Comparison of ENCODE assay signal across 8 cellular contexts in the genomic region with DNA sequence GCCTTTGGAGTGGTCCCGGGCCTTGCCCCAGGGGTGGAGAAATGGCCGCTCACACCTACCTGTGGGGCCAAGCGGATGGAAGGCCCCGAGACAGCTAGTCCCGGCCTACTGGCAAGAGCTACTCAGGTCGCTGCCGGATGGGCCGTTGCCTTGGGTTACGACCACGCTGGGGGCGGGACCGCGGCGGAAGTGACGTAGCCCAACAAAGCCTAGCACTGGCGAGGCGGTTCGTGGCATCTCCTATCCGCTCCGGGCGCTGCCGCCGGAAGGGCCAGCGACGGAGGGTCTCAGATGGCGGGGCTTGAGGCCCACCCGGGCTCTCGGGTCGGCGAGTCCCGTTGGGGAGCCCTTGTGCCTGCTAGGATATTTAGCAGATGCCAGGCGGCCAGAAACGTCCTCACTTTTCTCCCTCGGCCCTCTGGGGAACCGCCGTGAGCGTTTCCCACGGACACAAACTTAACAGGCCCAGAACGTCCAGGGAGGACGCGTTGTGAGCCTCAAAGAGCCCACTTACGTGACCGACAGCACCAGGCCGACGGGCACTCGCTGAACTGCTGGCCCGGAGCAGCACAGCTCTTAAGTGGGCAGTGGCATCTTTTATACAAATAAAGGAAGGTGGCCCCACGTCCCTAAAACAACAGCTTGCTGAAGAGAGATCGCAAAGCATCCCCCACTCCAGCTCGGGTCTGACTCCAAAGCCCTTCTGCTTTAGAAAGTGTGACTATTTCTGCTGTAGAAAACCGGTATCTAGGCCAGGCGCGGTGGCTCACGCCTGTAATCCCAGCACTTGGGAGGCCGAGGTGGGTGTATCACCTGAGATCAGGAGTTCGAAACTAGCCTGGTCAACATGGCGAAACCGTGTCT. TPM values are rescaled to one million over a fixed set of nuclear protein-coding genes. Genes with fewer than 3 reads are reported as not detected.
DNase-seq lines count a peak whose midpoint lies in the region; ATAC-seq and TF ChIP-seq lines count a peak whose summit lies in the region.

A gene with protein sequence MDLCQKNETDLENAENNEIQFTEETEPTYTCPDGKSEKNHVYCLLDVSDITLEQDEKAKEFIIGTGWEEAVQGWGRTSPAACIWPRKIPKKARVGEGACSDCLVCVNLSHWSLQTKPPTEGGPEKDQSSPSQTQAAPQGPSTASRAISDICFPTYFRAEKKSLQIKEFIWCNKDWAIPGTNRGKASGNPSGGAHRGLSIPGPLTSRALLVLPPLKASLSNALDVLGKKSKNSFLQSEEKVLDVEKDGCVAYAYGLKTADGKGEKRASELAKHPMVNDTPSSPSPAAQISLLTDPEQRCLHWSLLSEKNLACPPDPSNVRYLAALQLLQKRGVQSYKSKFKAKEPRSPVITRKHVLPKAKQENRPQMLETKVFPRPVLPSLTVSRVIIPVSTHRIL (minus strand): TSS at position 162 of the 864 bp plus-strand sequence. CDS start 13,283 bp downstream, outside the sequence.

- H2AFZ ChIP-seq in GM23248 (peak within 1 kb of the TSS; percentile 97), Karpas-422 (ENCODE audit: low read length) (peak within 1 kb of the TSS; percentile 86; the same call in 1 of the 2 replicates)

- H3K36me3 Mint-ChIP-seq in activated T-helper 1 cell treated with anti-CD3 and anti-CD28 coated beads, Interleukin-12 subunit alpha, Interleukin-12 subunit beta, Interleukin-2, Interleukin-4 antibody, amounts not matched to agents 30 ng/mL and 10 ng/mL and 1 ng/mL, durations not matched to agents 14 hours and 24 hours and 36 hours (ENCODE audit: low read depth), result no peaks in the 10 kb centered on the region
- H3K36me3 Mint-ChIP-seq in naive thymus-derived CD4-positive, alpha-beta T cell, result no peaks in the 10 kb centered on the region
- no peaks in the 10 kb centered on the region for H3K36me3 Mint-ChIP-seq in stimulated activated effector memory CD8-positive, alpha-beta T cell treated with anti-CD3 and anti-CD28 coated beads, Interleukin-12 subunit alpha, Interleukin-12 subunit beta, amount 100 ng/mL, for 72 hours

- no peaks in the 10 kb centered on the region for H3K36me3 ChIP-seq in GM23248 (ENCODE audit: low read depth)
- no peaks in the 10 kb centered on the region for H3K36me3 ChIP-seq in Karpas-422 (ENCODE audit: insufficient read depth, low read length)
- H3K36me3 ChIP-seq in Peyer's patch, result no peaks in the 10 kb centered on the region
- H3K36me3 ChIP-seq in naive thymus-derived CD4-positive, alpha-beta T cell (ENCODE audit: control insufficient read depth in 2 of 3, insufficient read depth in 3 of 3, low read length in 3 of 3), result peaks cover 0 to 7% (median 0%) of the 10 kb centered on the region in 3 experiments

- H3K4me3 Mint-ChIP-seq in activated T-helper 1 cell treated with anti-CD3 and anti-CD28 coated beads, Interleukin-12 subunit alpha, Interleukin-12 subunit beta, Interleukin-2, Interleukin-4 antibody, amounts not matched to agents 30 ng/mL and 10 ng/mL and 1 ng/mL, durations not matched to agents 14 hours and 24 hours and 36 hours, result peak within 1 kb of the TSS; percentile 32
- peak within 1 kb of the TSS in 2 of 10 donors; percentile 39 to 57 for H3K4me3 Mint-ChIP-seq in naive thymus-derived CD4-positive, alpha-beta T cell
- no peak within 1 kb of the TSS for H3K4me3 Mint-ChIP-seq in stimulated activated effector memory CD8-positive, alpha-beta T cell treated with anti-CD3 and anti-CD28 coated beads, Interleukin-12 subunit alpha, Interleukin-12 subunit beta, amount 100 ng/mL, for 72 hours

- H3K4me2 ChIP-seq in GM23248 (ENCODE audit: unreplicated experiment), result peak within 1 kb of the TSS; percentile 79
- peak within 1 kb of the TSS; percentile 96 for H3K4me2 ChIP-seq in Karpas-422 (ENCODE audit: low read depth, low read length, poor library complexity, severe bottlenecking)

- no peaks in the 10 kb centered on the region for H3K9me3 Mint-ChIP-seq in activated T-helper 1 cell treated with anti-CD3 and anti-CD28 coated beads, Interleukin-12 subunit alpha, Interleukin-12 subunit beta, Interleukin-2, Interleukin-4 antibody, amounts not matched to agents 30 ng/mL and 10 ng/mL and 1 ng/mL, durations not matched to agents 14 hours and 24 hours and 36 hours
- H3K9me3 Mint-ChIP-seq in naive thymus-derived CD4-positive, alpha-beta T cell, result no peaks in the 10 kb centered on the region
- no peaks in the 10 kb centered on the region for H3K9me3 Mint-ChIP-seq in stimulated activated effector memory CD8-positive, alpha-beta T cell treated with anti-CD3 and anti-CD28 coated beads, Interleukin-12 subunit alpha, Interleukin-12 subunit beta, amount 100 ng/mL, for 72 hours

- no peaks in the 10 kb centered on the region for H4K20me1 ChIP-seq in GM23248 (ENCODE audit: insufficient read depth)
- H4K20me1 ChIP-seq in Karpas-422 (ENCODE audit: insufficient read depth, low read depth, low read length), result no peaks in the 10 kb centered on the region

- peaks cover 3% of the 10 kb centered on the region for H3K27me3 Mint-ChIP-seq in activated T-helper 1 cell treated with anti-CD3 and anti-CD28 coated beads, Interleukin-12 subunit alpha, Interleukin-12 subunit beta, Interleukin-2, Interleukin-4 antibody, amounts not matched to agents 30 ng/mL and 10 ng/mL and 1 ng/mL, durations not matched to agents 14 hours and 24 hours and 36 hours (ENCODE audit: insufficient read depth)
- peaks cover 0 to 10% (median 0%) of the 10 kb centered on the region in 5 donors for H3K27me3 Mint-ChIP-seq in naive thymus-derived CD4-positive, alpha-beta T cell

- ATAC-seq in naive thymus-derived CD4-positive, alpha-beta T cell, result peak; percentile 85
- ATAC-seq in stimulated activated effector memory CD8-positive, alpha-beta T cell treated with anti-CD3 and anti-CD28 coated beads, Interleukin-12 subunit alpha, Interleukin-12 subunit beta, amount 100 ng/mL, for 72 hours, result peak; percentile 97

- H3K27me3 ChIP-seq in GM23248 (replicated peaks; ENCODE audit: insufficient read depth), result no peaks in the 10 kb centered on the region
- no peaks in the 10 kb centered on the region for H3K27me3 ChIP-seq in Karpas-422 (ENCODE audit: low read length)
- no peaks in the 10 kb centered on the region for H3K27me3 ChIP-seq in Peyer's patch
- H3K27me3 ChIP-seq in naive thymus-derived CD4-positive, alpha-beta T cell (ENCODE audit: control insufficient read depth in 2 of 2, insufficient read depth in 2 of 2, low read length in 2 of 2), result no peaks in the 10 kb centered on the region

- peak; percentile 69 to 75 for TF ChIP-seq POLR2A in Peyer's patch (IDR thresholded peaks at IDR 0.05)

- no peaks in the 10 kb centered on the region for H3K79me2 ChIP-seq in GM23248 (ENCODE audit: insufficient read depth)
- H3K79me2 ChIP-seq in Karpas-422 (ENCODE audit: low read length), result no peaks in the 10 kb centered on the region

- in situ Hi-C loops in GM23248 (cut with MboI), result no loop called here

- H3K27ac ChIP-seq in GM23248 (peak within 1 kb of the TSS; percentile 91), Karpas-422 (ENCODE audit: low read length) (peak within 1 kb of the TSS; percentile 67), Peyer's patch (peak within 1 kb of the TSS; percentile 93 to 96 (median 94))
- H3K27ac ChIP-seq in naive thymus-derived CD4-positive, alpha-beta T cell (ENCODE audit: low read depth, low read length), result peak within 1 kb of the TSS; percentile 89

- POLR2A ChIA-PET in naive thymus-derived CD4-positive, alpha-beta T cell (lab: Charles Lee), result interaction anchor here (0.6 to 2.7 kb wide), 10 partner anchors 9 to 373 kb away, joined by 3 to 20 read pairs (median 4); a partner anchor contains a TSS

- no peak for TF ChIP-seq CTCF in Peyer's patch (IDR thresholded peaks at IDR 0.05)
- no peak for TF ChIP-seq CTCF in fibroblast of mammary gland (conservative IDR thresholded peaks at IDR 0.05; ENCODE audit: control insufficient read depth, insufficient read depth, low read depth, low read length)

- no peaks in the 10 kb centered on the region for H3K4me1 Mint-ChIP-seq in activated T-helper 1 cell treated with anti-CD3 and anti-CD28 coated beads, Interleukin-12 subunit alpha, Interleukin-12 subunit beta, Interleukin-2, Interleukin-4 antibody, amounts not matched to agents 30 ng/mL and 10 ng/mL and 1 ng/mL, durations not matched to agents 14 hours and 24 hours and 36 hours (ENCODE audit: low read depth)
- H3K4me1 Mint-ChIP-seq in naive thymus-derived CD4-positive, alpha-beta T cell, result peaks cover 0 to 4% (median 0%) of the 10 kb centered on the region in 7 donors
- H3K4me1 Mint-ChIP-seq in stimulated activated effector memory CD8-positive, alpha-beta T cell treated with anti-CD3 and anti-CD28 coated beads, Interleukin-12 subunit alpha, Interleukin-12 subunit beta, amount 100 ng/mL, for 72 hours, result no peaks in the 10 kb centered on the region

- H3K9me3 ChIP-seq in GM23248 (ENCODE audit: low read depth) (no peaks in the 10 kb centered on the region), Karpas-422 (ENCODE audit: low read length) (no peaks in the 10 kb centered on the region), Peyer's patch (no peaks in the 10 kb centered on the region)
- H3K9me3 ChIP-seq in naive thymus-derived CD4-positive, alpha-beta T cell (ENCODE audit: control insufficient read depth in 2 of 3, low read length in 3 of 3), result no peaks in the 10 kb centered on the region

- H3F3A ChIP-seq in GM23248 (ENCODE audit: insufficient read depth), result peaks cover 14% of the 10 kb centered on the region

- H3K4me1 ChIP-seq in GM23248 (ENCODE audit: insufficient read depth) (no peaks in the 10 kb centered on the region), Karpas-422 (ENCODE audit: low read length) (peaks cover 28% of the 10 kb centered on the region), Peyer's patch (peaks cover 0 to 3% (median 0%) of the 10 kb centered on the region in 4 donors)
- peaks cover 10 to 11% of the 10 kb centered on the region in 2 donors for H3K4me1 ChIP-seq in naive thymus-derived CD4-positive, alpha-beta T cell (ENCODE audit: control insufficient read depth in 2 of 2, insufficient read depth in 2 of 2, low read length in 2 of 2)

- intact Hi-C loops in activated T-helper 1 cell treated with anti-CD3 and anti-CD28 coated beads, Interleukin-12 subunit alpha, Interleukin-12 subunit beta, Interleukin-2, Interleukin-4 antibody, amounts not matched to agents 30 ng/mL and 10 ng/mL and 1 ng/mL, durations not matched to agents 14 hours and 24 hours and 36 hours (cut with micrococcal nuclease), result loop anchor here (1.0 to 10.0 kb wide), 8 partner anchors 19 to 1305 kb away; a partner anchor contains a TSS
- intact Hi-C loops in naive thymus-derived CD4-positive, alpha-beta T cell (cut with micrococcal nuclease), result loop anchor here (1.0 to 10.0 kb wide), 13 partner anchors 19 to 1577 kb away; a partner anchor contains a TSS

- peak within 1 kb of the TSS; percentile 24 for H3K27ac Mint-ChIP-seq in activated T-helper 1 cell treated with anti-CD3 and anti-CD28 coated beads, Interleukin-12 subunit alpha, Interleukin-12 subunit beta, Interleukin-2, Interleukin-4 antibody, amounts not matched to agents 30 ng/mL and 10 ng/mL and 1 ng/mL, durations not matched to agents 14 hours and 24 hours and 36 hours
- peak within 1 kb of the TSS in 2 of 9 donors; percentile 89 to 91 for H3K27ac Mint-ChIP-seq in naive thymus-derived CD4-positive, alpha-beta T cell
- no peak within 1 kb of the TSS for H3K27ac Mint-ChIP-seq in stimulated activated effector memory CD8-positive, alpha-beta T cell treated with anti-CD3 and anti-CD28 coated beads, Interleukin-12 subunit alpha, Interleukin-12 subunit beta, amount 100 ng/mL, for 72 hours

- CTCF ChIA-PET in naive thymus-derived CD4-positive, alpha-beta T cell (lab: Charles Lee), result interaction anchor here (1.0 to 2.1 kb wide), 3 partner anchors 22 to 43 kb away, joined by 3 to 14 read pairs (median 4); a partner anchor contains a TSS

- H3K9ac ChIP-seq in GM23248, result peak within 1 kb of the TSS; percentile 92
- peak within 1 kb of the TSS; percentile 86 for H3K9ac ChIP-seq in Karpas-422 (ENCODE audit: low read length)

- H3K4me3 ChIP-seq in GM23248 (peak within 1 kb of the TSS; percentile 88), Karpas-422 (ENCODE audit: low read length) (peak within 1 kb of the TSS; percentile 88), Peyer's patch (peak within 1 kb of the TSS; percentile 71 to 93 (median 80)), fibroblast of mammary gland (ENCODE audit: control insufficient read depth, low read depth, low read length) (peak within 1 kb of the TSS; percentile 82)
- peak within 1 kb of the TSS; percentile 96 for H3K4me3 ChIP-seq in naive thymus-derived CD4-positive, alpha-beta T cell (ENCODE audit: low read length)

- H3K9me2 ChIP-seq in GM23248 (ENCODE audit: insufficient read depth) (no peaks in the 10 kb centered on the region), Karpas-422 (replicated peaks; ENCODE audit: insufficient read depth, low read length) (no peaks in the 10 kb centered on the region)

- 15% methylated on average over 48 to 58 of the region's 58 CpGs for WGBS in GM23248 (ENCODE audit: low coverage in 1 of 2, low lambda C conversion rate in 2 of 2, missing lambda C conversion rate in 2 of 2), 2 experiments

- DNase-seq in Daoy (ENCODE audit: low read depth) (peak; percentile 97), GM23248 (peak; percentile 98), Karpas-422 (peak; percentile 98), Peyer's patch (peak; percentile 97 to 99 (median 99)), fibroblast of mammary gland (ENCODE audit: low read depth) (peak; percentile 93)
- peak; percentile 96 for DNase-seq in activated T-helper 1 cell treated with anti-CD3 and anti-CD28 coated beads, Interleukin-12 subunit alpha, Interleukin-12 subunit beta, Interleukin-2, Interleukin-4 antibody, amounts not matched to agents 30 ng/mL and 10 ng/mL and 1 ng/mL, durations not matched to agents 14 hours and 24 hours and 36 hours (ENCODE audit: low spot score)
- peak; percentile 93 to 99 (median 97) for DNase-seq in naive thymus-derived CD4-positive, alpha-beta T cell
- DNase-seq in stimulated activated effector memory CD8-positive, alpha-beta T cell treated with anti-CD3 and anti-CD28 coated beads, Interleukin-12 subunit alpha, Interleukin-12 subunit beta, amount 100 ng/mL, for 72 hours (ENCODE audit: low spot score in 2 of 2), result peak in 1 of 2 donors; percentile 97

RNA-seq across cellular contexts. Expression of the gene that starts here (rescaled TPM):
- 0.09 and 0.29 TPM in 2 replicates for total RNA-seq in Daoy (2014; rRNA removed; shearing (Covaris generic))
- 1.3 TPM in 1 of 2 replicates, not detected in the other for total RNA-seq in GM23248 (2014; rRNA removed; shearing (Covaris generic))
- 0.16 and 0.79 TPM in 2 replicates for polyA plus RNA-seq in GM23248 (2016; fragmentation: Nextera tagmentation; extraction: Ambion mirVana)
- total RNA-seq in Karpas-422 (2014; rRNA removed; shearing (Covaris generic); ENCODE audit: low replicate concordance), result 0.22 TPM in 1 of 2 replicates, not detected in the other
- 1 to 10 TPM in 2 of 4 donors, under 1 TPM in 1, not detected in 1; 0.70 to 3.2 (median 1.6) TPM for total RNA-seq in Peyer's patch
- 0.32 and 0.41 TPM in 2 replicates for total RNA-seq in activated T-helper 1 cell treated with anti-CD3 and anti-CD28 coated beads, Interleukin-12 subunit alpha, Interleukin-12 subunit beta, Interleukin-2, Interleukin-4 antibody, amounts not matched to agents 30 ng/mL and 10 ng/mL and 1 ng/mL, durations not matched to agents 14 hours and 24 hours and 36 hours
- 1 to 10 TPM in 1 of 5 experiments, under 1 TPM in 3, not detected in 1; 0.24 to 2.1 (median 0.70) TPM for total RNA-seq in naive thymus-derived CD4-positive, alpha-beta T cell
- under 1 TPM; 0.28 to 0.35 TPM for polyA plus RNA-seq in naive thymus-derived CD4-positive, alpha-beta T cell

Comparison
In these comparisons a context has a peak if more than half of its experiments do, and no peak if none do; other contexts are left out.
1. Peak in DNase-seq in Daoy; RNA of the gene not detected or under 1 TPM.
2. Peak in DNase-seq, H3K4me3 ChIP-seq, H3K27ac ChIP-seq, H3K9ac ChIP-seq and H3K4me2 ChIP-seq in Karpas-422; RNA of the gene not detected or under 1 TPM.
3. Peak in DNase-seq in activated T-helper 1 cell treated with anti-CD3 and anti-CD28 coated beads, Interleukin-12 subunit alpha, Interleukin-12 subunit beta, Interleukin-2, Interleukin-4 antibody, amounts not matched to agents 30 ng/mL and 10 ng/mL and 1 ng/mL, durations not matched to agents 14 hours and 24 hours and 36 hours; RNA of the gene not detected or under 1 TPM.